12 cellular contexts compared by ENCODE assay signal in genomic region chr5:45774528-45774927, GRCh38.
A peak's percentile ranks its signal among the peaks of the same experiment; 100 is the strongest.
DNase-seq lines count a peak whose midpoint lies in the region; ATAC-seq, FAIRE-seq and TF ChIP-seq lines count a peak whose summit lies in the region.
"Had no signal": no experiment of that assay in that cellular context is flagged by ENCODE, and none has a peak within 500 bp of the region (broad histone marks: within the 10 kb centered on the region; RNA-seq: fewer than 3 reads in every experiment).

No MANE protein-coding gene starts in this region.

- CTCF ChIA-PET in activated CD8-positive, alpha-beta memory T cell treated with anti-CD3 and anti-CD28 coated beads, Interleukin-2, amount 10 ng/mL, durations not matched to agents 7 days and 5 days (lab: Charles Lee): no interaction called here

- H3K36me3 Mint-ChIP-seq in activated CD8-positive, alpha-beta memory T cell treated with anti-CD3 and anti-CD28 coated beads, Interleukin-2, amount 10 ng/mL, durations not matched to agents 7 days and 5 days: no peaks in the 10 kb centered on the region

- TF ChIP-seq CTCF in C4-2B (conservative IDR thresholded peaks at IDR 0.05): peak; percentile 77

- no peak overlapping the region for H3K27ac ChIP-seq in C4-2B
- H3K27ac ChIP-seq: neutrophil had no signal

- no peak overlapping the region for H3K27ac Mint-ChIP-seq in activated CD8-positive, alpha-beta memory T cell treated with anti-CD3 and anti-CD28 coated beads, Interleukin-2, amount 10 ng/mL, durations not matched to agents 7 days and 5 days

- FAIRE-seq in endometrium (lab: Jason Lieb, UNC): peak; percentile 76
- FAIRE-seq: H1 had no signal

- H3K9me3 Mint-ChIP-seq in activated CD8-positive, alpha-beta memory T cell treated with anti-CD3 and anti-CD28 coated beads, Interleukin-2, amount 10 ng/mL, durations not matched to agents 7 days and 5 days (ENCODE audit: low read depth): peaks cover 15% of the 10 kb centered on the region

- no peaks in the 10 kb centered on the region for H3K27me3 Mint-ChIP-seq in activated CD8-positive, alpha-beta memory T cell treated with anti-CD3 and anti-CD28 coated beads, Interleukin-2, amount 10 ng/mL, durations not matched to agents 7 days and 5 days

- H3K4me3 Mint-ChIP-seq in activated CD8-positive, alpha-beta memory T cell treated with anti-CD3 and anti-CD28 coated beads, Interleukin-2, amount 10 ng/mL, durations not matched to agents 7 days and 5 days: no peak overlapping the region

- ATAC-seq in GM18519 (IDR thresholded peaks at IDR 0.05; ENCODE audit: low FRiP score, unreplicated experiment): peak; percentile 55
- no peak for ATAC-seq in HG02759 (IDR thresholded peaks at IDR 0.05; ENCODE audit: unreplicated experiment)
- ATAC-seq in activated CD8-positive, alpha-beta memory T cell treated with anti-CD3 and anti-CD28 coated beads, Interleukin-2, amount 10 ng/mL, durations not matched to agents 7 days and 5 days: no peak

- DNase-seq in NCI-H446 treated with DMSO at 0.1 percent for 48 hours (lab: John Stamatoyannopoulos, UW) (peak; percentile 49), HCEC 1CT (no peak), LoVo (ENCODE audit: low spot score) (no peak)
- no peak for DNase-seq in activated CD8-positive, alpha-beta memory T cell treated with anti-CD3 and anti-CD28 coated beads, Interleukin-2, amount 10 ng/mL, durations not matched to agents 7 days and 5 days
- DNase-seq: caudate nucleus; stimulated activated CD4-positive, alpha-beta T cell treated with anti-CD3 and anti-CD28 coated beads, Interleukin-4, amount 100 ng/mL, for 1 hour had no signal

- no peaks in the 10 kb centered on the region for H3K4me1 Mint-ChIP-seq in activated CD8-positive, alpha-beta memory T cell treated with anti-CD3 and anti-CD28 coated beads, Interleukin-2, amount 10 ng/mL, durations not matched to agents 7 days and 5 days
